Comparison of ENCODE assay signal across 10 cellular contexts in the genomic region with DNA sequence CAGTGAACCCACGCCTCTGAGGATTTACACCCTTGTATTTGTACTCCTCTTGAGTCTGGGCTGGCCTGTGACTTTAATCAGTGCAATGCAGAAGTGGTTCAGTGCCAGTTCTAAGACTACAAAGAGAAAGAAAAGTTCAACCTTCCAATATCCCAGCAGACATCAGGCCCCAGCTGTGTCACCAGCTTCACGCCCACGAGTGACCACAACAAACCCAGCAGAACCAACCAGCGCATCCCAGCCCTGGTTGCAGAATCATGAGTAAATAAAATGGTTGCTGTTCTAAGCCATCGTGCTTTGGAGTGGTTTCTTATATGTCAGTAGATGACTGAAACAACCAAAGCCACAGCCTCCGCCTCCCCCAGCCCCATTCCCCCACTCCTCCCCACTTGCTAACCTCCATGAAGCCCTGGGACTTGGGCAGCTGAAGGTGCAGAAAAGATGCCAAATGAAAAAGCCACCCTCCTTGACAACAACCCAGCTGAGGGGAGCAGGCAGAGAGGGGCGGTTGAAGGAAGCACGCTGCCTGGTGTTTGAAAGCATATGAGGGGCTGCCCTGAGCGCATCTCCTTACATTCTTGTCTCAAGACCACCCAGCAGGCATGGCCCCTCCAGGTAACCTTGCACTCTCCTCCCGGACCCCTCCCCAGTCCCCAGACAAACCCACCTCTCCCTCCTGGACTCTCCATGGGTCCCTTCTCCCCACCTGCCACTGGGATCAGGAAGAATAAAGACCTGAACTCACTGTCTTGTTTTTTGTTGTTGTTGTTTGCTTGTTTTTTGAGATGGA. TPM values are rescaled to one million over a fixed set of nuclear protein-coding genes. Genes with fewer than 3 reads are reported as not detected.
DNase-seq lines count a peak whose midpoint lies in the region; ATAC-seq and TF ChIP-seq lines count a peak whose summit lies in the region.
"Had no signal": no experiment of that assay in that cellular context is flagged by ENCODE, and none has a peak within 500 bp of the region (broad histone marks: within the 10 kb centered on the region; RNA-seq: fewer than 3 reads in every experiment).

No MANE protein-coding gene starts in this region.

- TF ChIP-seq RAD21 in IMR-90 (IDR thresholded peaks at IDR 0.05; ENCODE audit: low read length) = no peak

- H2BK20ac ChIP-seq in IMR-90 (ENCODE audit: low read depth, low read length) = peak overlapping the region; percentile 58; the same call in 1 of the 2 replicates

- peak overlapping the region; percentile 25 for H3K18ac ChIP-seq in IMR-90 (ENCODE audit: low read depth, low read length)

- H3K4me3 ChIP-seq in IMR-90 (ENCODE audit: insufficient read depth, low read depth, low read length) = no peak overlapping the region
- H3K4me3 ChIP-seq: SJSA1 had no signal

- no peak overlapping the region for H3K56ac ChIP-seq in IMR-90 (ENCODE audit: extremely low read depth, insufficient read depth, low read length)

- H2AFZ ChIP-seq in IMR-90 (replicated peaks; ENCODE audit: low read length, poor library complexity) = no peak overlapping the region

- TF ChIP-seq POLR2A in IMR-90 (IDR thresholded peaks at IDR 0.05; ENCODE audit: low read depth, low read length) = no peak

- peak overlapping the region; percentile 9 for H4K5ac ChIP-seq in IMR-90 (ENCODE audit: low read depth, low read length)

- TF ChIP-seq CTCF in IMR-90 (conservative IDR thresholded peaks at IDR 0.05; ENCODE audit: low read depth, low read length) = no peak

- no peak overlapping the region for H3K23ac ChIP-seq in IMR-90 (ENCODE audit: low read depth, low read length)

- POLR2A ChIA-PET in IMR-90 (lab: Charles Lee; ENCODE audit: unreplicated experiment) = no interaction called here

- no TSS peak for BruUV-seq in IMR-90 (replicated peaks; lab: Mats Ljungman, UMichigan)

- dilution Hi-C loops in IMR-90 (cut with HindIII; ENCODE audit: low sequenced_read_pairs, unreplicated experiment) = no loop called here

- peak overlapping the region; percentile 56 for H2BK5ac ChIP-seq in IMR-90 (ENCODE audit: low read depth, low read length, poor library complexity, severe bottlenecking)

- no peaks in the 10 kb centered on the region; the same call in 1 of the 2 replicates for H3K27me3 ChIP-seq in IMR-90 (ENCODE audit: control insufficient read depth, insufficient read depth, low read length)
- H3K27me3 ChIP-seq: SJSA1 had no signal

- peak overlapping the region; percentile 76 for H3K4ac ChIP-seq in IMR-90 (ENCODE audit: low read depth, low read length)

- H3K9me1 ChIP-seq in IMR-90 (ENCODE audit: insufficient read depth, low read length) = peaks cover 28% of the 10 kb centered on the region

- peak overlapping the region; percentile 29; the same call in 1 of the 3 replicates for H2BK15ac ChIP-seq in IMR-90 (ENCODE audit: low read depth, low read length)

- in situ Hi-C loops in IMR-90 (cut with MboI; ENCODE audit: low sequenced_read_pairs) = no loop called here

- H3K14ac ChIP-seq in IMR-90 (replicated peaks; ENCODE audit: low read depth, low read length) = no peak overlapping the region

- H3K79me1 ChIP-seq in IMR-90 (ENCODE audit: low read depth in 1 of 2, low read length in 2 of 2) = no peaks in the 10 kb centered on the region

- H4K91ac ChIP-seq in IMR-90 (ENCODE audit: insufficient read depth, low read depth, low read length) = peak overlapping the region; percentile 72

- H3K27ac ChIP-seq in IMR-90 (ENCODE audit: insufficient read depth, low read length) = peak overlapping the region; percentile 37; the same call in 1 of the 2 replicates
- H3K27ac ChIP-seq: SJSA1 had no signal

- H2AK9ac ChIP-seq in IMR-90 (replicated peaks; ENCODE audit: low read depth, low read length, poor library complexity) = no peak overlapping the region

- peak overlapping the region; percentile 36; the same call in 1 of the 2 replicates for H2BK120ac ChIP-seq in IMR-90 (ENCODE audit: low read depth, low read length)

- ATAC-seq in IMR-90 (ENCODE audit: low read depth) (no peak), HG02763 (IDR thresholded peaks at IDR 0.05; ENCODE audit: unreplicated experiment) (no peak)

- H3K4me2 ChIP-seq in IMR-90 (ENCODE audit: low read depth, low read length) = 0 out of 2 replicates have a peak overlapping the region, but pooled peaks have one; percentile 23

- intact Hi-C loops in IMR-90 (cut with micrococcal nuclease) = no loop called here

- no CpG with 5 or more reads among the region's 10 CpGs for WGBS in IMR-90 (ENCODE audit: extremely low coverage in 2 of 2, insufficient read length in 1 of 2), 2 experiments

- CTCF ChIA-PET in IMR-90 (lab: Yijun Ruan, JAX) = interaction anchor here (1.1 to 3.0 kb wide), 3 partner anchors 16 to 116 kb away, joined by 3 to 9 read pairs (median 7); no protein-coding TSS in a partner anchor

- H2AK5ac ChIP-seq in IMR-90 (ENCODE audit: low read depth, low read length) = peak overlapping the region; percentile 83

- peaks cover 41% of the 10 kb centered on the region for H3K4me1 ChIP-seq in IMR-90 (ENCODE audit: control insufficient read depth, insufficient read depth, low read length)

- DNase-seq in IMR-90 (peak; percentile 46), activated T-cell treated with anti-CD3 and anti-CD28 coated beads for 24 hours (ENCODE audit: low read depth) (peak; percentile 54), hepatic stellate cell (ENCODE audit: low spot score) (peak; percentile 22), kidney glomerular epithelial cell (lab: John Stamatoyannopoulos, UW) (no peak), NCI-H1105 treated with DMSO at 0.1 percent for 48 hours (lab: John Stamatoyannopoulos, UW) (no peak), occipital lobe (lab: John Stamatoyannopoulos, UW) (no peak)
- DNase-seq in stimulated activated CD8-positive, alpha-beta memory T cell treated with anti-CD3 and anti-CD28 coated beads, Interleukin-4, amount 100 ng/mL, for 24 hours (ENCODE audit: low read depth) = peak; percentile 48
- DNase-seq: NCI-H2171 treated with DMSO at 0.1 percent for 48 hours had no signal

- H3K9ac ChIP-seq in IMR-90 (ENCODE audit: low read depth, low read length) = no peak overlapping the region

- H4K8ac ChIP-seq in IMR-90 (ENCODE audit: low read depth in 2 of 2, low read length in 2 of 2) = peak overlapping the region; percentile 11 to 18; a peak in 1 of 4 replicates

- no peaks in the 10 kb centered on the region for H3K9me3 ChIP-seq in IMR-90 (ENCODE audit: control insufficient read depth, insufficient read depth, low read length)
- H3K9me3 ChIP-seq: SJSA1 had no signal

- peaks cover 16% of the 10 kb centered on the region for H4K20me1 ChIP-seq in IMR-90 (ENCODE audit: insufficient read depth, low read length)

- H3K36me3 ChIP-seq in IMR-90 (ENCODE audit: control insufficient read depth, insufficient read depth, low read length) = no peaks in the 10 kb centered on the region

TF ChIP-seq in IMR-90, 13 proteins besides CTCF, POLR2A, EP300 and RAD21:
- TF ChIP-seq, protein P1, sequence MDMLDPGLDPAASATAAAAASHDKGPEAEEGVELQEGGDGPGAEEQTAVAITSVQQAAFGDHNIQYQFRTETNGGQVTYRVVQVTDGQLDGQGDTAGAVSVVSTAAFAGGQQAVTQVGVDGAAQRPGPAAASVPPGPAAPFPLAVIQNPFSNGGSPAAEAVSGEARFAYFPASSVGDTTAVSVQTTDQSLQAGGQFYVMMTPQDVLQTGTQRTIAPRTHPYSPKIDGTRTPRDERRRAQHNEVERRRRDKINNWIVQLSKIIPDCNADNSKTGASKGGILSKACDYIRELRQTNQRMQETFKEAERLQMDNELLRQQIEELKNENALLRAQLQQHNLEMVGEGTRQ (IDR thresholded peaks at IDR 0.05; ENCODE audit: low read depth, low read length) = no peak
- no peak for TF ChIP-seq MAZ (IDR thresholded peaks at IDR 0.05; ENCODE audit: borderline replicate concordance, low read depth, low read length)
- TF ChIP-seq MAFK (IDR thresholded peaks at IDR 0.05; ENCODE audit: low read depth, low read length) = no peak
- no peak for TF ChIP-seq SMC3 (IDR thresholded peaks at IDR 0.05; ENCODE audit: low read depth, low read length)
- TF ChIP-seq FOS (IDR thresholded peaks at IDR 0.05; ENCODE audit: low read depth, low read length) = no peak
- TF ChIP-seq, protein P2, sequence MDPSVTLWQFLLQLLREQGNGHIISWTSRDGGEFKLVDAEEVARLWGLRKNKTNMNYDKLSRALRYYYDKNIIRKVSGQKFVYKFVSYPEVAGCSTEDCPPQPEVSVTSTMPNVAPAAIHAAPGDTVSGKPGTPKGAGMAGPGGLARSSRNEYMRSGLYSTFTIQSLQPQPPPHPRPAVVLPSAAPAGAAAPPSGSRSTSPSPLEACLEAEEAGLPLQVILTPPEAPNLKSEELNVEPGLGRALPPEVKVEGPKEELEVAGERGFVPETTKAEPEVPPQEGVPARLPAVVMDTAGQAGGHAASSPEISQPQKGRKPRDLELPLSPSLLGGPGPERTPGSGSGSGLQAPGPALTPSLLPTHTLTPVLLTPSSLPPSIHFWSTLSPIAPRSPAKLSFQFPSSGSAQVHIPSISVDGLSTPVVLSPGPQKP (IDR thresholded peaks at IDR 0.05; ENCODE audit: borderline replicate concordance, low read depth, low read length) = no peak
- no peak for TF ChIP-seq CEBPB (IDR thresholded peaks at IDR 0.05; ENCODE audit: low read depth, low read length)
- TF ChIP-seq CHD1 (IDR thresholded peaks at IDR 0.05; ENCODE audit: low read depth, low read length) = no peak
- TF ChIP-seq RCOR1 (IDR thresholded peaks at IDR 0.05; ENCODE audit: insufficient replicate concordance, low read length) = no peak
- TF ChIP-seq MXI1 (IDR thresholded peaks at IDR 0.05; ENCODE audit: borderline replicate concordance, low read depth, low read length) = no peak
- no peak for TF ChIP-seq RFX5 (IDR thresholded peaks at IDR 0.05; ENCODE audit: low read depth, low read length)
- TF ChIP-seq NFE2L2 (IDR thresholded peaks at IDR 0.05; ENCODE audit: low read depth, low read length) = no peak
- TF ChIP-seq BHLHE40 (IDR thresholded peaks at IDR 0.05; ENCODE audit: low read depth, low read length) = no peak

RNA-seq across cellular contexts. Expression of a gene that starts 20.9 kb away (rescaled TPM):
- total RNA-seq in IMR-90 (2012; rRNA removed) (6.4 and 6.8 TPM in 2 replicates), occipital lobe (12.3 TPM)
- 26.6 and 28.7 TPM in 2 replicates for polyA plus RNA-seq in IMR-90 (2012; rRNA removed)
- 13.1 and 43.5 TPM in 2 replicates for polyA plus RNA-seq in IMR-90 (2012; cell fraction: cytosol; rRNA removed)
- polyA plus RNA-seq in IMR-90 (2012; cell fraction: nucleus; rRNA removed; ENCODE audit: low replicate concordance) = 11.3 and 20.6 TPM in 2 replicates

RNA-seq across cellular contexts. Expression of a gene that starts 56.7 kb away (rescaled TPM):
- 10.0 and 10.3 TPM in 2 replicates for total RNA-seq in IMR-90 (2012; rRNA removed)
- polyA plus RNA-seq in IMR-90 (2012; rRNA removed) = 3.3 and 3.5 TPM in 2 replicates
- polyA plus RNA-seq in IMR-90 (2012; cell fraction: cytosol; rRNA removed) = 0.74 and 5.6 TPM in 2 replicates
- polyA plus RNA-seq in IMR-90 (2012; cell fraction: nucleus; rRNA removed; ENCODE audit: low replicate concordance) = 2.0 and 5.1 TPM in 2 replicates
- 21.5 TPM for total RNA-seq in occipital lobe

Comparison
In these comparisons a context has a peak if more than half of its experiments do, and no peak if none do; other contexts are left out.
1. DNase-seq: peak in IMR-90 (single experiment), activated T-cell treated with anti-CD3 and anti-CD28 coated beads for 24 hours (single experiment), hepatic stellate cell (single experiment) and stimulated activated CD8-positive, alpha-beta memory T cell treated with anti-CD3 and anti-CD28 coated beads, Interleukin-4, amount 100 ng/mL, for 24 hours (single experiment); none in kidney glomerular epithelial cell (single experiment), NCI-H1105 treated with DMSO at 0.1 percent for 48 hours (single experiment) and occipital lobe (single experiment).